Comparison of ENCODE assay signal across 9 cellular contexts in genomic region chr3:194369522-194370279, GRCh38. TPM values are rescaled to one million over a fixed set of nuclear protein-coding genes. Genes with fewer than 3 reads are reported as not detected.
DNase-seq lines count a peak whose midpoint lies in the region; ATAC-seq and TF ChIP-seq lines count a peak whose summit lies in the region.
"Had no signal": no experiment of that assay in that cellular context is flagged by ENCODE, and none has a peak within 500 bp of the region (broad histone marks: within the 10 kb centered on the region; RNA-seq: fewer than 3 reads in every experiment).

Gene LRRC15, minus strand, starts transcription at chr3:194369743. Its CDS starts 8,700 bp downstream, at chr3:194361043.

- DNase-seq in CD14-positive monocyte (ENCODE audit: low spot score) (no peak), MG63 (peak; percentile 64), ecto neural progenitor cell (ENCODE audit: low spot score) (peak; percentile 76), lung (ENCODE audit: low spot score) (no peak), NOMO-1 treated with dmso at 0.1 percent for 144 hours (lab: John Stamatoyannopoulos, UW; ENCODE audit: unreplicated experiment) (no peak), germinal center (ENCODE audit: low spot score) (no peak), NCI-H128 (lab: John Stamatoyannopoulos, UW; ENCODE audit: unreplicated experiment) (no peak)

- H3K4me1 ChIP-seq in lung (ENCODE audit: control insufficient read depth in 2 of 2, insufficient read depth in 2 of 2, low read length in 2 of 2), result peaks cover 0 to 3% of the 10 kb centered on the region in 2 donors

- no peaks in the 10 kb centered on the region for H3K36me3 ChIP-seq in MG63
- no peaks in the 10 kb centered on the region for H3K36me3 ChIP-seq in lung (ENCODE audit: control insufficient read depth in 2 of 2, insufficient read depth in 2 of 2, low read length in 2 of 2)

- intact Hi-C loops in CD14-positive monocyte (cut with micrococcal nuclease), result no loop called here

- no peaks in the 10 kb centered on the region for H3K4me1 Mint-ChIP-seq in CD14-positive monocyte

- 16 to 22% methylated on average over 21 of the region's 21 CpGs for WGBS in lung, 2 donors

- ATAC-seq in lung (ENCODE audit: insufficient read depth, low FRiP score), result peak; percentile 59
- no peak for ATAC-seq in HG03175 (IDR thresholded peaks at IDR 0.05; ENCODE audit: unreplicated experiment)

- H3K36me3 Mint-ChIP-seq in CD14-positive monocyte, result no peaks in the 10 kb centered on the region

- H3K27me3 Mint-ChIP-seq in CD14-positive monocyte (ENCODE audit: low read depth in 3 of 3), result peaks cover 18 to 37% (median 25%) of the 10 kb centered on the region in 3 donors

- H3K27me3 ChIP-seq in MG63 (no peaks in the 10 kb centered on the region), lung (ENCODE audit: control insufficient read depth, insufficient read depth) (no peaks in the 10 kb centered on the region)

- H3K27ac ChIP-seq in lung (ENCODE audit: low read depth in 1 of 2, low read length in 1 of 2), result no peak within 1 kb of the TSS

- H3K4me3 ChIP-seq in MG63 (no peak within 1 kb of the TSS), lung (no peak within 1 kb of the TSS)

- H3K27ac Mint-ChIP-seq in CD14-positive monocyte, result no peak within 1 kb of the TSS

- peak within 1 kb of the TSS; percentile 17 to 42 for H3K4me3 Mint-ChIP-seq in CD14-positive monocyte

- H3K9me3 ChIP-seq in MG63 (no peaks in the 10 kb centered on the region), lung (ENCODE audit: control insufficient read depth in 2 of 2, insufficient read depth in 1 of 2, low read length in 1 of 2) (no peaks in the 10 kb centered on the region)

- TF ChIP-seq CTCF in CD14-positive monocyte (IDR thresholded peaks at IDR 0.05), result no peak
- no peak for TF ChIP-seq CTCF in lung (IDR thresholded peaks at IDR 0.05; ENCODE audit: control extremely low read depth, extremely low read depth)

- H3K9me3 Mint-ChIP-seq in CD14-positive monocyte, result peaks cover 0 to 4% (median 0%) of the 10 kb centered on the region in 7 donors

RNA-seq across cellular contexts. Expression of gene LRRC15, which starts in this region (rescaled TPM):
- polyA plus RNA-seq in CD14-positive monocyte, result not detected
- total RNA-seq in MG63 (2014; rRNA removed; shearing (Covaris generic); ENCODE audit: low replicate concordance), result 0.07 and 0.49 TPM in 2 replicates
- 1 to 10 TPM in 1 of 2 donors, under 1 TPM in 1; 0.06 to 1.2 TPM for total RNA-seq in lung
- under 1 TPM; 0.07 to 0.08 TPM for polyA plus RNA-seq in lung
- total RNA-seq: T-helper 2 cell treated with Interferon-gamma antibody and Interleukin-4, amounts not matched to agents 100 ng/mL and 5 ng/mL, for 36 hours had no signal

Comparison
In these comparisons a context has a peak if more than half of its experiments do, and no peak if none do; other contexts are left out.
1. Peak in DNase-seq in MG63; RNA of the gene not detected or under 1 TPM.